In genomic region chr13:85864963-85865530, GRCh38 we compare ENCODE assay signal across 10 cellular contexts.
DNase-seq lines count a peak whose midpoint lies in the region; ATAC-seq and TF ChIP-seq lines count a peak whose summit lies in the region.
"Had no signal": no experiment of that assay in that cellular context is flagged by ENCODE, and none has a peak within 500 bp of the region (broad histone marks: within the 10 kb centered on the region; RNA-seq: fewer than 3 reads in every experiment).

No MANE protein-coding gene starts in this region.

- H3K27me3 ChIP-seq in HL-60 (ENCODE audit: insufficient read depth, poor library complexity, severe bottlenecking): no peaks in the 10 kb centered on the region
- H3K27me3 ChIP-seq in prostate gland (replicated peaks; ENCODE audit: insufficient read depth): no peaks in the 10 kb centered on the region

- H3K4me1 Mint-ChIP-seq in activated CD4-positive, alpha-beta T cell treated with anti-CD3 and anti-CD28 coated beads, Interleukin-2, amount 10 ng/mL, durations not matched to agents 7 days and 5 days: no peaks in the 10 kb centered on the region
- H3K4me1 Mint-ChIP-seq: activated B cell treated with CpG ODN at 0.5 μM for 24 hours; central memory CD8-positive, alpha-beta T cell had no signal

- H3K9me3 Mint-ChIP-seq in activated CD4-positive, alpha-beta T cell treated with anti-CD3 and anti-CD28 coated beads, Interleukin-2, amount 10 ng/mL, durations not matched to agents 7 days and 5 days: peaks cover 4% of the 10 kb centered on the region

- H3K4me1 ChIP-seq in prostate gland (replicated peaks): no peaks in the 10 kb centered on the region

- no peaks in the 10 kb centered on the region for H3K36me3 ChIP-seq in prostate gland

- H3K9me3 ChIP-seq in prostate gland: no peaks in the 10 kb centered on the region

- H3K4me3 ChIP-seq in HL-60 (replicated peaks; ENCODE audit: insufficient read depth, low read length) (no peak overlapping the region), prostate gland (no peak overlapping the region)

- ATAC-seq in SK-N-SH treated with all-trans-retinoic acid at 6 μM for 48 hours: peak; percentile 91

- POLR2A ChIA-PET in activated CD4-positive, alpha-beta T cell treated with anti-CD3 and anti-CD28 coated beads, Interleukin-2, amount 10 ng/mL, durations not matched to agents 7 days and 5 days (lab: Charles Lee): no interaction called here

- no peaks in the 10 kb centered on the region for H3K27me3 Mint-ChIP-seq in activated CD4-positive, alpha-beta T cell treated with anti-CD3 and anti-CD28 coated beads, Interleukin-2, amount 10 ng/mL, durations not matched to agents 7 days and 5 days
- H3K27me3 Mint-ChIP-seq: activated B cell treated with CpG ODN at 0.5 μM for 24 hours; central memory CD8-positive, alpha-beta T cell had no signal

- no peaks in the 10 kb centered on the region for H3K36me3 Mint-ChIP-seq in activated CD4-positive, alpha-beta T cell treated with anti-CD3 and anti-CD28 coated beads, Interleukin-2, amount 10 ng/mL, durations not matched to agents 7 days and 5 days (ENCODE audit: low read depth)

- TF ChIP-seq POLR2A in prostate gland (IDR thresholded peaks at IDR 0.05): no peak

- DNase-seq in COLO668 (lab: John Stamatoyannopoulos, UW; ENCODE audit: unreplicated experiment) (peak; percentile 37), HL-60 (ENCODE audit: low read depth in 1 of 2, low spot score in 1 of 2) (peak in 1 of 2 experiments; percentile 18), iPS-NIHi11 (ENCODE audit: low spot score) (peak; percentile 23), amniotic stem cell (lab: John Stamatoyannopoulos, UW) (no peak), DMS114 treated with DMSO at 0.1 percent for 48 hours (lab: John Stamatoyannopoulos, UW; ENCODE audit: unreplicated experiment) (no peak), prostate gland (ENCODE audit: low spot score) (no peak)
- no peak for DNase-seq in activated CD4-positive, alpha-beta T cell treated with anti-CD3 and anti-CD28 coated beads, Interleukin-2, amount 10 ng/mL, durations not matched to agents 7 days and 5 days
- DNase-seq: activated B cell treated with CpG ODN at 0.5 μM for 24 hours had no signal

- TF ChIP-seq CTCF in HL-60 (IDR thresholded peaks at IDR 0.05; ENCODE audit: insufficient read depth, low read length) (peak; percentile 28), prostate gland (IDR thresholded peaks at IDR 0.05) (no peak)

- intact Hi-C loops in prostate gland (cut with DNase I): no loop called here

- 72% methylated on average over 1 of the region's 1 CpG for WGBS in prostate gland

- H3K4me3 Mint-ChIP-seq in activated CD4-positive, alpha-beta T cell treated with anti-CD3 and anti-CD28 coated beads, Interleukin-2, amount 10 ng/mL, durations not matched to agents 7 days and 5 days: no peak overlapping the region
- H3K4me3 Mint-ChIP-seq: activated B cell treated with CpG ODN at 0.5 μM for 24 hours; central memory CD8-positive, alpha-beta T cell had no signal

- CTCF ChIA-PET in activated CD4-positive, alpha-beta T cell treated with anti-CD3 and anti-CD28 coated beads, Interleukin-2, amount 10 ng/mL, durations not matched to agents 7 days and 5 days (lab: Charles Lee): no interaction called here

- no peak overlapping the region for H3K27ac Mint-ChIP-seq in activated CD4-positive, alpha-beta T cell treated with anti-CD3 and anti-CD28 coated beads, Interleukin-2, amount 10 ng/mL, durations not matched to agents 7 days and 5 days
- H3K27ac Mint-ChIP-seq: activated B cell treated with CpG ODN at 0.5 μM for 24 hours had no signal

- H3K27ac ChIP-seq in HL-60 (replicated peaks) (no peak overlapping the region), prostate gland (no peak overlapping the region)

TF ChIP-seq in SK-N-SH treated with all-trans-retinoic acid at 6 μM for 48 hours, 23 proteins besides CTCF, POLR2A, EP300 and RAD21:
- no peak for TF ChIP-seq ZNF565 (CRISPR knock-in tag; conservative IDR thresholded peaks at IDR 0.05; ENCODE audit: low read depth)

Comparison
In these comparisons a context has a peak if more than half of its experiments do, and no peak if none do; other contexts are left out.
1. DNase-seq: peak in COLO668 (single experiment) and iPS-NIHi11 (single experiment); none in amniotic stem cell (single experiment), activated CD4-positive, alpha-beta T cell treated with anti-CD3 and anti-CD28 coated beads, Interleukin-2, amount 10 ng/mL, durations not matched to agents 7 days and 5 days (single experiment), DMS114 treated with DMSO at 0.1 percent for 48 hours (single experiment) and prostate gland (single experiment).